ENCODE assay signal across 1 cellular context in the genomic region with DNA sequence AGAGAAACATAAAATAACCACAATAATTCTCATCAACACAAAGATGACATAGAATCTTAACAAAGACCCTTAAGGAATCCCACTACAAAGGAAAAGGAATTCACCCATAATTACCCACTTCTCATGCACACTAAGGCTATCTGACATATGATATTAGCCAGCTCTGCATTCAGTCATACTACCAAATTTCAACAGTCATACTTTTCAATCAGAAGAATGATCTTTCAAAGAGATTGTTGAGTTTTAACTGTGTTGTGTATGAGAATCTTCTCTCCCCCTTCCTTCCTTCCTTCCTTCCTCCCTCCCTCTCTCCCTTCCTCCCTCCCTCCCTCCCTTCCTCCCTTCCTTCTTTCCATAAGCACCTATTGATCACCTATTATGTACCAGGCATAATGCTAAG.
TF ChIP-seq lines count a peak whose summit lies in the region.

No MANE protein-coding gene starts in this region.

TF ChIP-seq in H1, 55 proteins besides CTCF, POLR2A, EP300 and RAD21 (continued from another document):
- TF ChIP-seq SP2 (IDR thresholded peaks at IDR 0.05; ENCODE audit: low read length) (no peak), HDAC6 (IDR thresholded peaks at IDR 0.05; ENCODE audit: low read depth, low read length) (no peak), BRCA1 (IDR thresholded peaks at IDR 0.05; ENCODE audit: low read depth, low read length) (no peak), HDAC2 (IDR thresholded peaks at IDR 0.05; ENCODE audit: borderline replicate concordance in 1 of 2, low read depth in 2 of 2, low read length in 2 of 2) (no peak), SIRT6 (IDR thresholded peaks at IDR 0.05; ENCODE audit: low read length) (no peak), EGR1 (IDR thresholded peaks at IDR 0.05; ENCODE audit: borderline replicate concordance, low read depth, low read length) (no peak), TEAD4 (IDR thresholded peaks at IDR 0.05; ENCODE audit: low read depth, low read length) (no peak)
TF ChIP-seq in H1: peak in this region for 0.
